ENCODE assay signal across 11 cellular contexts in the genomic region with DNA sequence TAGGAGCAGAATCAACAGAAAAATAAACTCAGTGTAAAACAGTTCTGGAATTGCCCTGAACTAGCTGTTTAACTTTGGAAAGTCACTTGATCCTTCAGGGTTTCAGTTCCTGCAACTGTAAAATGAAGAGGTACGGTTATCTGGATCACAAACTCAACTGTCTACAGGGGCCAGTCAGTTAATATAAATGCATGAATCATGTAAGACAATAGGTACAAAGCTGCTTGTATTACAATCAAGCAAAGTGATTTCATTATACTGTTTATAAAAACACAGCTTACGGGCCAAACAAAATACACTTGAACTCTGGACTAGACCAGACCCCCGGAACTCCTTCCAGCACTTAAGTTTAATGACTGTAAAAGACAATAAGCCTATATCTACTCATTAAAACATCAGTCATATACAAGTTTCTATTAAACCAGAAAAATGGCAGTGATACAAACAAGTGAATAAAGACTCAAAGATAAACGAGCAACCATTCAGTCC.
A peak's percentile ranks its signal among the peaks of the same experiment; 100 is the strongest.
DNase-seq lines count a peak whose midpoint lies in the region; ATAC-seq, FAIRE-seq and TF ChIP-seq lines count a peak whose summit lies in the region.
"Had no signal": no experiment of that assay in that cellular context is flagged by ENCODE, and none has a peak within 500 bp of the region (broad histone marks: within the 10 kb centered on the region; RNA-seq: fewer than 3 reads in every experiment).

No MANE protein-coding gene starts in this region.

- intact Hi-C loops in colonic mucosa (cut with DNase I) (no loop called here), mucosa of descending colon (cut with DNase I, micrococcal nuclease) (no loop called here)

- H3K27me3 ChIP-seq in ACC112 (ENCODE audit: insufficient read depth, low read length) (no peaks in the 10 kb centered on the region), colonic mucosa (no peaks in the 10 kb centered on the region)
- H3K27me3 ChIP-seq: BE2C had no signal

- peak overlapping the region; percentile 62 for H3K4me3 ChIP-seq in ACC112 (ENCODE audit: low read depth, low read length)
- no peak overlapping the region for H3K4me3 ChIP-seq in colonic mucosa
- no peak overlapping the region for H3K4me3 ChIP-seq in mucosa of descending colon

- no peak for TF ChIP-seq CTCF in colonic mucosa (IDR thresholded peaks at IDR 0.05)
- TF ChIP-seq CTCF in mucosa of descending colon (IDR thresholded peaks at IDR 0.05) = no peak

- DNase-seq in MV-4-11 (lab: John Stamatoyannopoulos, UW) (peak; percentile 38), colonic mucosa (no peak), mucosa of descending colon (no peak), GM12892 (ENCODE audit: insufficient read length) (no peak), hippocampal formation (lab: John Stamatoyannopoulos, UW) (no peak), SHP77 treated with DMSO at 0.1 percent for 48 hours (lab: John Stamatoyannopoulos, UW) (no peak)
- DNase-seq: activated CD4-positive, alpha-beta T cell treated with anti-CD3 and anti-CD28 coated beads, Interleukin-2, amount 10 ng/mL, durations not matched to agents 7 days and 5 days; BE2C; glutamatergic neuron had no signal

- peak overlapping the region; percentile 23 for H2AFZ ChIP-seq in ACC112 (ENCODE audit: low read length, unreplicated experiment)

- H3K9ac ChIP-seq in colonic mucosa (ENCODE audit: low read depth in 2 of 2, low read length in 2 of 2) = no peak overlapping the region

- peak overlapping the region; percentile 96 for H3K27ac ChIP-seq in ACC112 (ENCODE audit: low read depth, low read length)
- peak overlapping the region; percentile 5 for H3K27ac ChIP-seq in colonic mucosa

- no peaks in the 10 kb centered on the region for H3K36me3 ChIP-seq in ACC112 (ENCODE audit: insufficient read depth, low read length)
- no peaks in the 10 kb centered on the region for H3K36me3 ChIP-seq in colonic mucosa
- no peaks in the 10 kb centered on the region for H3K36me3 ChIP-seq in mucosa of descending colon (ENCODE audit: low read depth)
- H3K36me3 ChIP-seq: BE2C had no signal

- H3K79me2 ChIP-seq in ACC112 (ENCODE audit: control insufficient read depth, insufficient read depth, low read length, unreplicated experiment) = peaks cover 45% of the 10 kb centered on the region

- no peak for FAIRE-seq in GM12892 (lab: Jason Lieb, UNC)

- H3K4me1 ChIP-seq in ACC112 (ENCODE audit: control insufficient read depth, insufficient read depth, low read length, unreplicated experiment) (peaks cover 75% of the 10 kb centered on the region), colonic mucosa (peaks cover 6% of the 10 kb centered on the region), mucosa of descending colon (ENCODE audit: low read depth) (peaks cover 8% of the 10 kb centered on the region)

- H3K9me3 ChIP-seq in colonic mucosa = no peaks in the 10 kb centered on the region
- no peaks in the 10 kb centered on the region for H3K9me3 ChIP-seq in mucosa of descending colon
- H3K9me3 ChIP-seq: BE2C had no signal

- no peak for TF ChIP-seq POLR2A in GM12892 (IDR thresholded peaks at IDR 0.05; ENCODE audit: low read depth, low read length)

- peak; percentile 58 for ATAC-seq in mucosa of descending colon
- ATAC-seq in HG02885 (IDR thresholded peaks at IDR 0.05; ENCODE audit: poor library complexity, unreplicated experiment) = no peak
